ENCODE assay signal across 7 cellular contexts in genomic region chr16:1941924-1942809, GRCh38. TPM values are rescaled to one million over a fixed set of nuclear protein-coding genes. Genes with fewer than 3 reads are reported as not detected.
DNase-seq lines count a peak whose midpoint lies in the region; ATAC-seq and TF ChIP-seq lines count a peak whose summit lies in the region.
"Had no signal": no experiment of that assay in that cellular context is flagged by ENCODE, and none has a peak within 500 bp of the region (broad histone marks: within the 10 kb centered on the region; RNA-seq: fewer than 3 reads in every experiment).

No MANE protein-coding gene starts in this region.

- H3K36me3 ChIP-seq in Peyer's patch (peaks cover 0 to 32% (median 0%) of the 10 kb centered on the region in 3 donors), right atrium auricular region (peaks cover 30% of the 10 kb centered on the region), upper lobe of left lung (peaks cover 3 to 40% (median 35%) of the 10 kb centered on the region in 4 donors)

- H3K9me3 ChIP-seq in Peyer's patch: no peaks in the 10 kb centered on the region
- no peaks in the 10 kb centered on the region for H3K9me3 ChIP-seq in right atrium auricular region
- no peaks in the 10 kb centered on the region for H3K9me3 ChIP-seq in upper lobe of left lung

- 13% methylated on average over 15 to 16 of the region's 17 CpGs for WGBS in upper lobe of left lung, 2 donors

- TF ChIP-seq EP300 in upper lobe of left lung (IDR thresholded peaks at IDR 0.05): no peak

- TF ChIP-seq POLR2A in Peyer's patch (IDR thresholded peaks at IDR 0.05) (no peak), upper lobe of left lung (IDR thresholded peaks at IDR 0.05) (no peak)

- H3K27ac ChIP-seq in C4-2B (peak overlapping the region; percentile 85), Peyer's patch (peak overlapping the region; percentile 60 to 81 (median 78)), right atrium auricular region (peak overlapping the region; percentile 80 to 90), upper lobe of left lung (peak overlapping the region; percentile 80 to 96 (median 88))

- ATAC-seq in upper lobe of left lung (ENCODE audit: low FRiP score in 2 of 2): no peak

- peak overlapping the region; percentile 57 to 87 (median 78) for H3K4me3 ChIP-seq in Peyer's patch
- peak overlapping the region; percentile 82 to 94 for H3K4me3 ChIP-seq in right atrium auricular region
- H3K4me3 ChIP-seq in upper lobe of left lung: peak overlapping the region; percentile 77 to 96 (median 91)

- H3K27me3 ChIP-seq in Peyer's patch (no peaks in the 10 kb centered on the region), right atrium auricular region (no peaks in the 10 kb centered on the region), upper lobe of left lung (no peaks in the 10 kb centered on the region)

- peak in 1 of 3 donors; percentile 40 for DNase-seq in Peyer's patch
- DNase-seq in right atrium auricular region (ENCODE audit: low spot score): no peak
- DNase-seq in upper lobe of left lung: peak; percentile 82 to 85
- no peak for DNase-seq in foreskin melanocyte
- DNase-seq in stimulated activated CD4-positive, alpha-beta T cell treated with anti-CD3 and anti-CD28 coated beads, Interleukin-4, amount 100 ng/mL, for 1 hour: no peak

- H3K4me1 ChIP-seq in Peyer's patch (peaks cover 5 to 37% (median 15%) of the 10 kb centered on the region in 4 donors), right atrium auricular region (peaks cover 0 to 19% of the 10 kb centered on the region in 2 donors), upper lobe of left lung (peaks cover 13 to 23% (median 16%) of the 10 kb centered on the region in 4 donors)

- no peak for TF ChIP-seq CTCF in C4-2B (conservative IDR thresholded peaks at IDR 0.05)
- no peak for TF ChIP-seq CTCF in Peyer's patch (IDR thresholded peaks at IDR 0.05)
- TF ChIP-seq CTCF in right atrium auricular region (IDR thresholded peaks at IDR 0.05): no peak
- no peak for TF ChIP-seq CTCF in upper lobe of left lung (IDR thresholded peaks at IDR 0.05)

RNA-seq across cellular contexts. Expression of gene MSRB1, which starts 0.8 kb away (rescaled TPM):
- total RNA-seq in Peyer's patch: 10 to 100 TPM; 17.3 to 46.6 (median 38.3) TPM
- total RNA-seq in right atrium auricular region: 10 to 100 TPM; 13.7 to 21.9 TPM
- 10 to 100 TPM; 18.2 to 45.3 (median 31.9) TPM for total RNA-seq in upper lobe of left lung

RNA-seq across cellular contexts. Expression of gene RPL3L, which starts 12.3 kb away (rescaled TPM):
- not detected for total RNA-seq in Peyer's patch
- total RNA-seq in right atrium auricular region: 10 to 100 TPM; 12.3 to 74.0 TPM
- not detected for total RNA-seq in upper lobe of left lung
- total RNA-seq: subcutaneous adipose tissue had no signal

RNA-seq across cellular contexts. Expression of gene NDUFB10, which starts 17.2 kb away (rescaled TPM):
- total RNA-seq in Peyer's patch (100 to 1,000 TPM in 3 of 4 donors, 10 to 100 TPM in 1; 55.3 to 373 (median 236) TPM), right atrium auricular region (1,000 to 10,000 TPM in 1 of 2 donors, 100 to 1,000 TPM in 1; 583 to 1,046 TPM), upper lobe of left lung (100 to 1,000 TPM in 4 of 6 donors, 10 to 100 TPM in 2; 76.5 to 245 (median 107) TPM)

RNA-seq across cellular contexts. Expression of gene RPS2, which starts 22.5 kb away (rescaled TPM):
- total RNA-seq in Peyer's patch: 1,000 to 10,000 TPM in 3 of 4 donors, 100 to 1,000 TPM in 1; 736 to 1,881 (median 1,543) TPM
- total RNA-seq in right atrium auricular region: 1,000 to 10,000 TPM in 1 of 2 donors, 100 to 1,000 TPM in 1; 782 to 1,247 TPM
- total RNA-seq in upper lobe of left lung: 1,000 to 10,000 TPM; 1,128 to 1,943 (median 1,579) TPM

RNA-seq across cellular contexts. Expression of gene HS3ST6, which starts 24.0 kb away (rescaled TPM):
- total RNA-seq in Peyer's patch (not detected), right atrium auricular region (not detected), upper lobe of left lung (1 to 10 TPM in 2 of 6 donors, under 1 TPM in 2, not detected in 2; 0.44 to 4.0 (median 0.95) TPM)
- total RNA-seq: subcutaneous adipose tissue had no signal

Comparison
In these comparisons a context has a peak if more than half of its experiments do, and no peak if none do; other contexts are left out.
1. DNase-seq: peak in upper lobe of left lung (2 of 2); none in right atrium auricular region (single experiment), foreskin melanocyte (single experiment) and stimulated activated CD4-positive, alpha-beta T cell treated with anti-CD3 and anti-CD28 coated beads, Interleukin-4, amount 100 ng/mL, for 1 hour (single experiment).
2. RNA of gene RPL3L, which starts 12.3 kb away (total RNA-seq): 12.3 to 74.0 TPM in right atrium auricular region; not detected in Peyer's patch and not detected in upper lobe of left lung; every median in the first group is over 10 times any median in the second.
3. Peak in every context shown above with its lines, with median percentiles within 50 percentile points of each other: H3K27ac ChIP-seq and H3K4me3 ChIP-seq.